8 cellular contexts compared by ENCODE assay signal in genomic region chr14:104844306-104845032, GRCh38. TPM values are rescaled to one million over a fixed set of nuclear protein-coding genes. Genes with fewer than 3 reads are reported as not detected.
A peak's percentile ranks its signal among the peaks of the same experiment; 100 is the strongest.
DNase-seq lines count a peak whose midpoint lies in the region; ATAC-seq and TF ChIP-seq lines count a peak whose summit lies in the region.

No MANE protein-coding gene starts in this region.

- no peaks in the 10 kb centered on the region for H3K36me3 Mint-ChIP-seq in activated CD8-positive, alpha-beta T cell treated with anti-CD3 and anti-CD28 coated beads for 36 hours (ENCODE audit: low read depth)

- H3K27ac ChIP-seq in left lung (no peak overlapping the region), smooth muscle cell (ENCODE audit: low read depth) (no peak overlapping the region)

- H3K9me3 Mint-ChIP-seq in activated CD8-positive, alpha-beta T cell treated with anti-CD3 and anti-CD28 coated beads for 36 hours, result no peaks in the 10 kb centered on the region

- no peaks in the 10 kb centered on the region for H3K79me2 ChIP-seq in smooth muscle cell (ENCODE audit: low read depth)

- H3K9ac ChIP-seq in NT2/D1 (ENCODE audit: insufficient read length, low read depth) (peak overlapping the region; percentile 75), smooth muscle cell (ENCODE audit: low read depth) (no peak overlapping the region)

- 23% methylated on average over 23 of the region's 27 CpGs for WGBS in smooth muscle cell (ENCODE audit: low lambda C conversion rate)

- peaks cover 15% of the 10 kb centered on the region for H4K20me1 ChIP-seq in smooth muscle cell (ENCODE audit: low read depth)

- DNase-seq in NT2/D1 (ENCODE audit: low read depth, low spot score) (no peak), ecto neural progenitor cell (ENCODE audit: low spot score) (peak; percentile 67), left lung (peak in 1 of 2 donors; percentile 70), smooth muscle cell (lab: John Stamatoyannopoulos, UW; ENCODE audit: unreplicated experiment) (no peak), hepatic stellate cell (ENCODE audit: low spot score) (no peak)
- DNase-seq in stimulated activated CD4-positive, alpha-beta T cell treated with anti-CD3 and anti-CD28 coated beads, Interleukin-2, amount 100 ng/mL, for 24 hours, result no peak
- DNase-seq in activated CD8-positive, alpha-beta T cell treated with anti-CD3 and anti-CD28 coated beads for 36 hours, result no peak

- peaks cover 43% of the 10 kb centered on the region for H3K27me3 Mint-ChIP-seq in activated CD8-positive, alpha-beta T cell treated with anti-CD3 and anti-CD28 coated beads for 36 hours

- intact Hi-C loops in left lung (cut with DNase I), result no loop called here
- intact Hi-C loops in activated CD8-positive, alpha-beta T cell treated with anti-CD3 and anti-CD28 coated beads for 36 hours (cut with micrococcal nuclease), result no loop called here

- H3K4me2 ChIP-seq in smooth muscle cell, result peak overlapping the region; percentile 76

- no peak overlapping the region for H2AFZ ChIP-seq in smooth muscle cell (ENCODE audit: low read depth)

- H3K27me3 ChIP-seq in NT2/D1 (ENCODE audit: insufficient read depth, insufficient read length), result peaks cover 59% of the 10 kb centered on the region
- H3K27me3 ChIP-seq in left lung, result peaks cover 37 to 62% of the 10 kb centered on the region in 2 donors
- H3K27me3 ChIP-seq in smooth muscle cell (ENCODE audit: low read depth), result peaks cover 59% of the 10 kb centered on the region

- CTCF ChIA-PET in activated CD8-positive, alpha-beta T cell treated with anti-CD3 and anti-CD28 coated beads for 36 hours (lab: Charles Lee), result no interaction called here

- ATAC-seq in left lung (peak; percentile 30), HG03095 (IDR thresholded peaks at IDR 0.05; ENCODE audit: unreplicated experiment) (no peak)
- no peak for ATAC-seq in activated CD8-positive, alpha-beta T cell treated with anti-CD3 and anti-CD28 coated beads for 36 hours

- H3K4me1 ChIP-seq in NT2/D1 (ENCODE audit: insufficient read depth, insufficient read length) (peaks cover 5% of the 10 kb centered on the region), left lung (peaks cover 6 to 16% of the 10 kb centered on the region in 2 donors), smooth muscle cell (ENCODE audit: low read depth) (peaks cover 11% of the 10 kb centered on the region)

- peaks cover 4% of the 10 kb centered on the region for H3K4me1 Mint-ChIP-seq in activated CD8-positive, alpha-beta T cell treated with anti-CD3 and anti-CD28 coated beads for 36 hours (ENCODE audit: low read depth)

- H3K4me3 ChIP-seq in NT2/D1 (ENCODE audit: insufficient read length, low read depth) (peak overlapping the region; percentile 29), left lung (peak overlapping the region in 1 of 2 donors; percentile 27), smooth muscle cell (peak overlapping the region; percentile 41)

- no peaks in the 10 kb centered on the region for H3K9me3 ChIP-seq in NT2/D1 (ENCODE audit: insufficient read depth, low read length)
- H3K9me3 ChIP-seq in left lung, result no peaks in the 10 kb centered on the region
- H3K9me3 ChIP-seq in smooth muscle cell (replicated peaks; ENCODE audit: low read depth), result no peaks in the 10 kb centered on the region

- H3K27ac Mint-ChIP-seq in activated CD8-positive, alpha-beta T cell treated with anti-CD3 and anti-CD28 coated beads for 36 hours, result no peak overlapping the region

- POLR2A ChIA-PET in activated CD8-positive, alpha-beta T cell treated with anti-CD3 and anti-CD28 coated beads for 36 hours (lab: Charles Lee), result no interaction called here

- no peaks in the 10 kb centered on the region for H3F3A ChIP-seq in smooth muscle cell (ENCODE audit: low read depth)

- H3K36me3 ChIP-seq in NT2/D1 (ENCODE audit: insufficient read depth, insufficient read length, low read length), result no peaks in the 10 kb centered on the region
- H3K36me3 ChIP-seq in left lung, result no peaks in the 10 kb centered on the region
- H3K36me3 ChIP-seq in smooth muscle cell (ENCODE audit: low read depth), result no peaks in the 10 kb centered on the region

- H3K4me3 Mint-ChIP-seq in activated CD8-positive, alpha-beta T cell treated with anti-CD3 and anti-CD28 coated beads for 36 hours, result no peak overlapping the region

- no peak for TF ChIP-seq CTCF in left lung (IDR thresholded peaks at IDR 0.05)
- no peak for TF ChIP-seq CTCF in smooth muscle cell (IDR thresholded peaks at IDR 0.05; ENCODE audit: borderline replicate concordance, insufficient read depth, poor library complexity, severe bottlenecking)
- TF ChIP-seq CTCF in activated CD8-positive, alpha-beta T cell treated with anti-CD3 and anti-CD28 coated beads for 36 hours (IDR thresholded peaks at IDR 0.05), result no peak

RNA-seq across cellular contexts. Expression of gene CEP170B, which starts 20.6 kb away (rescaled TPM):
- total RNA-seq in left lung (10 to 100 TPM; 35.1 to 42.3 TPM), smooth muscle cell (9.8 and 13.7 TPM in 2 replicates)
- 5.9 and 7.9 TPM in 2 replicates for polyA plus RNA-seq in smooth muscle cell
- 1 to 10 TPM; 2.2 to 2.3 TPM for total RNA-seq in activated CD8-positive, alpha-beta T cell treated with anti-CD3 and anti-CD28 coated beads for 36 hours

RNA-seq across cellular contexts. Expression of gene ZBTB42, which starts 43.6 kb away (rescaled TPM):
- total RNA-seq in left lung, result 10 to 100 TPM in 1 of 2 donors, 1 to 10 TPM in 1; 9.9 to 12.1 TPM
- 1.6 and 4.2 TPM in 2 replicates for total RNA-seq in smooth muscle cell
- 0.72 and 1.1 TPM in 2 replicates for polyA plus RNA-seq in smooth muscle cell
- total RNA-seq in activated CD8-positive, alpha-beta T cell treated with anti-CD3 and anti-CD28 coated beads for 36 hours, result 1 to 10 TPM; 1.3 TPM

RNA-seq across cellular contexts. Expression of gene AKT1, which starts 48.9 kb away (rescaled TPM):
- 100 to 1,000 TPM; 173 to 176 TPM for total RNA-seq in left lung
- total RNA-seq in smooth muscle cell, result 93.7 and 99.9 TPM in 2 replicates
- 179 and 189 TPM in 2 replicates for polyA plus RNA-seq in smooth muscle cell
- 100 to 1,000 TPM; 116 to 121 TPM for total RNA-seq in activated CD8-positive, alpha-beta T cell treated with anti-CD3 and anti-CD28 coated beads for 36 hours
